Comparison of ENCODE assay signal across 18 cellular contexts in the genomic region with DNA sequence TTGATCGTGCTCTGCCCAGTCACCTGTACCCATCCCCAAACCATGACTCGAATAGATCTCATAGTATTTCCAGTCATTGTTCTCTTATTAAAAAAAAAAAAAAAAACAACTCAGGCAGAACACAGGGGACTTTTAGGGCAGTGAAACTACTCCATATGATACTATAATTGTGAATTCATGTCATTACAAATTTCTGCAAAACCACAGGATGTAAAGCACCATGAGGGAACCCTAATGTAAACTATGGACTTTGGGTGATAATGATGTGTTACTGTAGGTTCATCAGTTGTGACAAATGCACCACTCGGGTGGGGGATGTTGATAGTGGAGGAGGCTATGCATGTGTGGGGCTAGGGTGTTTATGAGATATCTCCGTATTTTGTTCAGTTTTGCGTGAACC.
DNase-seq lines count a peak whose midpoint lies in the region; ATAC-seq and TF ChIP-seq lines count a peak whose summit lies in the region.
"Had no signal": no experiment of that assay in that cellular context is flagged by ENCODE, and none has a peak within 500 bp of the region (broad histone marks: within the 10 kb centered on the region; RNA-seq: fewer than 3 reads in every experiment).

No MANE protein-coding gene starts in this region.

- H4K20me1 ChIP-seq in neural cell (ENCODE audit: insufficient read depth) (no peaks in the 10 kb centered on the region), GM23248 (ENCODE audit: insufficient read depth) (no peaks in the 10 kb centered on the region)

- no peak for DNase-seq in GM23248
- DNase-seq: ACHN; BE2C; C1 segment of cervical spinal cord; CD4-positive, CD25-positive, alpha-beta regulatory T cell; CD8-positive, alpha-beta memory T cell; COR-L47; DMS 273 treated with DMSO at 0.1 percent for 48 hours; DMS53; DND-41; EL; HCEC 1CT had no signal

- no peaks in the 10 kb centered on the region for H3K36me3 Mint-ChIP-seq in activated T-helper 17 cell treated with anti-CD3 and anti-CD28 coated beads, Interleukin-2, amount 50 U/mL, for 72 hours (ENCODE audit: low read depth)
- H3K36me3 Mint-ChIP-seq: CD4-positive, CD25-positive, alpha-beta regulatory T cell; CD8-positive, alpha-beta memory T cell had no signal

- peaks cover 7% of the 10 kb centered on the region for H3K9me3 Mint-ChIP-seq in activated T-helper 17 cell treated with anti-CD3 and anti-CD28 coated beads, Interleukin-2, amount 50 U/mL, for 72 hours

- H3K27ac ChIP-seq in HUES48 (ENCODE audit: low read depth, low read length): peak overlapping the region; percentile 91
- peak overlapping the region; percentile 87 for H3K27ac ChIP-seq in neural cell (ENCODE audit: low read length)
- no peak overlapping the region for H3K27ac ChIP-seq in GM23248
- H3K27ac ChIP-seq: KMS-11 had no signal

- 56 to 59% methylated on average over 5 of the region's 5 CpGs for WGBS in GM23248 (ENCODE audit: low coverage in 1 of 2, low lambda C conversion rate in 2 of 2, missing lambda C conversion rate in 2 of 2), 2 experiments

- H2AFZ ChIP-seq in neural cell (ENCODE audit: low read depth, low read length) (no peak overlapping the region), GM23248 (no peak overlapping the region)

- H3K9me2 ChIP-seq in neural cell (ENCODE audit: insufficient read depth, low read length) (no peaks in the 10 kb centered on the region), GM23248 (ENCODE audit: insufficient read depth) (no peaks in the 10 kb centered on the region)

- ATAC-seq in activated T-helper 17 cell treated with anti-CD3 and anti-CD28 coated beads, Interleukin-2, amount 50 U/mL, for 72 hours (replicated peaks): peak; percentile 23
- ATAC-seq in activated CD4-positive, CD25-positive, alpha-beta regulatory T cell treated with anti-CD3 and anti-CD28 coated beads, Interleukin-2, amount 50 U/mL, for 24 hours: no peak
- no peak for ATAC-seq in GM19455 (IDR thresholded peaks at IDR 0.05; ENCODE audit: unreplicated experiment)

- no peaks in the 10 kb centered on the region for H3K36me3 ChIP-seq in HUES48 (ENCODE audit: control insufficient read depth, insufficient read depth, low read length)
- no peaks in the 10 kb centered on the region for H3K36me3 ChIP-seq in neural cell (ENCODE audit: insufficient read depth, low read length)
- H3K36me3 ChIP-seq in GM23248 (ENCODE audit: low read depth): no peaks in the 10 kb centered on the region

- peak overlapping the region; percentile 16 for H3K4me2 ChIP-seq in neural cell (ENCODE audit: low read length)
- no peak overlapping the region for H3K4me2 ChIP-seq in GM23248 (ENCODE audit: unreplicated experiment)
- H3K4me2 ChIP-seq: KMS-11 had no signal

- in situ Hi-C loops in GM23248 (cut with MboI): no loop called here

- peaks cover 44% of the 10 kb centered on the region for H3K4me1 ChIP-seq in HUES48 (ENCODE audit: control insufficient read depth, insufficient read depth, low read length)
- no peaks in the 10 kb centered on the region for H3K4me1 ChIP-seq in GM23248 (ENCODE audit: insufficient read depth)

- H3K4me3 ChIP-seq in HUES48 (ENCODE audit: low read depth, low read length) (no peak overlapping the region), neural cell (ENCODE audit: low read length) (peak overlapping the region; percentile 47), GM23248 (no peak overlapping the region)

- H3K9ac ChIP-seq in HUES48 (ENCODE audit: low read depth, low read length) (no peak overlapping the region), neural cell (ENCODE audit: low read length) (no peak overlapping the region), GM23248 (no peak overlapping the region)
- H3K9ac ChIP-seq: KMS-11 had no signal

- H3F3A ChIP-seq in neural cell (ENCODE audit: insufficient read depth, low read length, poor library complexity, severe bottlenecking) (no peaks in the 10 kb centered on the region), GM23248 (ENCODE audit: insufficient read depth) (no peaks in the 10 kb centered on the region)

- TF ChIP-seq RAD21 in neural cell (conservative IDR thresholded peaks at IDR 0.05): no peak

- no peaks in the 10 kb centered on the region for H3K9me3 ChIP-seq in HUES48 (ENCODE audit: control insufficient read depth, insufficient read depth, low read length)
- H3K9me3 ChIP-seq in neural cell (ENCODE audit: low read length): no peaks in the 10 kb centered on the region
- no peaks in the 10 kb centered on the region for H3K9me3 ChIP-seq in GM23248 (ENCODE audit: low read depth)

- no peak overlapping the region for H3K4me3 Mint-ChIP-seq in activated T-helper 17 cell treated with anti-CD3 and anti-CD28 coated beads, Interleukin-2, amount 50 U/mL, for 72 hours
- H3K4me3 Mint-ChIP-seq: CD4-positive, CD25-positive, alpha-beta regulatory T cell; CD8-positive, alpha-beta memory T cell had no signal

- no peak for TF ChIP-seq EP300 in neural cell (conservative IDR thresholded peaks at IDR 0.05; ENCODE audit: poor library complexity, severe bottlenecking)

- H3K27me3 ChIP-seq in HUES48 (ENCODE audit: control insufficient read depth, insufficient read depth, low read length) (no peaks in the 10 kb centered on the region), neural cell (ENCODE audit: insufficient read depth, low read depth, low read length) (no peaks in the 10 kb centered on the region), GM23248 (replicated peaks; ENCODE audit: insufficient read depth) (no peaks in the 10 kb centered on the region)
- H3K27me3 ChIP-seq: BE2C had no signal

- no peak overlapping the region for H3K27ac Mint-ChIP-seq in activated T-helper 17 cell treated with anti-CD3 and anti-CD28 coated beads, Interleukin-2, amount 50 U/mL, for 72 hours
- H3K27ac Mint-ChIP-seq: CD4-positive, CD25-positive, alpha-beta regulatory T cell; CD8-positive, alpha-beta memory T cell had no signal

- H3K79me2 ChIP-seq in neural cell (replicated peaks; ENCODE audit: insufficient read depth, low read length) (no peaks in the 10 kb centered on the region), GM23248 (ENCODE audit: insufficient read depth) (no peaks in the 10 kb centered on the region)

- no peaks in the 10 kb centered on the region for H3K4me1 Mint-ChIP-seq in activated T-helper 17 cell treated with anti-CD3 and anti-CD28 coated beads, Interleukin-2, amount 50 U/mL, for 72 hours
- H3K4me1 Mint-ChIP-seq: CD4-positive, CD25-positive, alpha-beta regulatory T cell; CD8-positive, alpha-beta memory T cell had no signal

- no peak for TF ChIP-seq CTCF in neural cell (IDR thresholded peaks at IDR 0.05; ENCODE audit: poor library complexity, severe bottlenecking)

- peaks cover 35% of the 10 kb centered on the region for H3K27me3 Mint-ChIP-seq in activated T-helper 17 cell treated with anti-CD3 and anti-CD28 coated beads, Interleukin-2, amount 50 U/mL, for 72 hours
- H3K27me3 Mint-ChIP-seq: CD8-positive, alpha-beta memory T cell had no signal

TF ChIP-seq in neural cell, 6 proteins besides CTCF, POLR2A, EP300 and RAD21:
- no peak for TF ChIP-seq TAF1 (IDR thresholded peaks at IDR 0.05; ENCODE audit: low read depth)
- no peak for TF ChIP-seq POLR2AphosphoS5 (IDR thresholded peaks at IDR 0.05)
- TF ChIP-seq MXI1 (conservative IDR thresholded peaks at IDR 0.05; ENCODE audit: poor library complexity, severe bottlenecking): no peak
- TF ChIP-seq EZH2 (IDR thresholded peaks at IDR 0.05; ENCODE audit: borderline replicate concordance, insufficient read depth, low read length, poor library complexity, severe bottlenecking): no peak
- TF ChIP-seq, protein P1, sequence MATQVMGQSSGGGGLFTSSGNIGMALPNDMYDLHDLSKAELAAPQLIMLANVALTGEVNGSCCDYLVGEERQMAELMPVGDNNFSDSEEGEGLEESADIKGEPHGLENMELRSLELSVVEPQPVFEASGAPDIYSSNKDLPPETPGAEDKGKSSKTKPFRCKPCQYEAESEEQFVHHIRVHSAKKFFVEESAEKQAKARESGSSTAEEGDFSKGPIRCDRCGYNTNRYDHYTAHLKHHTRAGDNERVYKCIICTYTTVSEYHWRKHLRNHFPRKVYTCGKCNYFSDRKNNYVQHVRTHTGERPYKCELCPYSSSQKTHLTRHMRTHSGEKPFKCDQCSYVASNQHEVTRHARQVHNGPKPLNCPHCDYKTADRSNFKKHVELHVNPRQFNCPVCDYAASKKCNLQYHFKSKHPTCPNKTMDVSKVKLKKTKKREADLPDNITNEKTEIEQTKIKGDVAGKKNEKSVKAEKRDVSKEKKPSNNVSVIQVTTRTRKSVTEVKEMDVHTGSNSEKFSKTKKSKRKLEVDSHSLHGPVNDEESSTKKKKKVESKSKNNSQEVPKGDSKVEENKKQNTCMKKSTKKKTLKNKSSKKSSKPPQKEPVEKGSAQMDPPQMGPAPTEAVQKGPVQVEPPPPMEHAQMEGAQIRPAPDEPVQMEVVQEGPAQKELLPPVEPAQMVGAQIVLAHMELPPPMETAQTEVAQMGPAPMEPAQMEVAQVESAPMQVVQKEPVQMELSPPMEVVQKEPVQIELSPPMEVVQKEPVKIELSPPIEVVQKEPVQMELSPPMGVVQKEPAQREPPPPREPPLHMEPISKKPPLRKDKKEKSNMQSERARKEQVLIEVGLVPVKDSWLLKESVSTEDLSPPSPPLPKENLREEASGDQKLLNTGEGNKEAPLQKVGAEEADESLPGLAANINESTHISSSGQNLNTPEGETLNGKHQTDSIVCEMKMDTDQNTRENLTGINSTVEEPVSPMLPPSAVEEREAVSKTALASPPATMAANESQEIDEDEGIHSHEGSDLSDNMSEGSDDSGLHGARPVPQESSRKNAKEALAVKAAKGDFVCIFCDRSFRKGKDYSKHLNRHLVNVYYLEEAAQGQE (IDR thresholded peaks at IDR 0.05; ENCODE audit: borderline replicate concordance): no peak
- TF ChIP-seq SMC3 (conservative IDR thresholded peaks at IDR 0.05; ENCODE audit: poor library complexity): no peak
